1 cellular context compared by ENCODE assay signal in genomic region chr5:140967226-140967893, GRCh38.
TF ChIP-seq lines count a peak whose summit lies in the region.

No MANE protein-coding gene starts in this region.

TF ChIP-seq in H1, 55 proteins besides CTCF, POLR2A, EP300 and RAD21:
- TF ChIP-seq TEAD4 (IDR thresholded peaks at IDR 0.05; ENCODE audit: low read depth, low read length) (no peak), E2F6 (IDR thresholded peaks at IDR 0.05) (peak; percentile 11; the same call in 1 of the 2 replicates), PHF8 (conservative IDR thresholded peaks at IDR 0.05; ENCODE audit: low read depth, low read length) (0 out of 2 replicates have a peak, but pooled peaks have one; percentile 5), TAF1 (IDR thresholded peaks at IDR 0.05; ENCODE audit: low read depth, low read length) (peak; percentile 36; the same call in 1 of the 2 replicates), RBBP5 (IDR thresholded peaks at IDR 0.05; ENCODE audit: borderline replicate concordance, low read depth, low read length) (no peak)
TF ChIP-seq in H1: peak in this region for 3.
